In the genomic region with DNA sequence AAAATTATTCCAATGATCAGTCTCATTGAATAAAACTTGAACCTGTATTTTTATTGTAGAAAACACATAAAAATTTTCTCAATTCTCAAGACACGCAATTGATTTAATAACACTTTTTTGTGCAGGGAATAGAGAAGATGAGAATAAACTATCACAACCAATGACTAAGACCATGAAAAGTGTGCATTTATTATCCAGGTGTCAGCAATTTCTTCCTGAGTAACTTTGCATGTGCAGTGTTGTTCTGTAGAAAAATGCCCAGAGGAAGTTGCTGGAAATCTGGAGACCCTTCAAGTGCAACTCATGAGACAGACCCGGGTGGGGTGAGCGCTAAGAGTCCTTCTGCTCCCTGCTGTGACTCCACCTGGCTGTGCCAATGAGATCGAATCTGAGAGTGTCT, we compare ENCODE assay signal across 23 cellular contexts.
"Had no signal": no experiment of that assay in that cellular context is flagged by ENCODE, and none has a peak within 500 bp of the region (broad histone marks: within the 10 kb centered on the region; RNA-seq: fewer than 3 reads in every experiment).

No MANE protein-coding gene starts in this region.

- H3K27ac Mint-ChIP-seq: nephron; neural progenitor cell; progenitor cell of endocrine pancreas; stimulated activated effector memory CD8-positive, alpha-beta T cell treated with anti-CD3 and anti-CD28 coated beads, Interleukin-12 subunit alpha, Interleukin-12 subunit beta, amount 100 ng/mL, for 72 hours; stimulated activated naive B cell treated with anti-CD40 and anti-IgM and Interleukin-4, amounts not matched to agents 10 μg/mL and 1 μg/mL and 100 μg/mL, for 72 hours; stimulated activated naive CD8-positive, alpha-beta T cell treated with anti-CD3 and anti-CD28 coated beads, Interleukin-15, Interleukin-2, amounts not matched to agents 100 ng/mL and 50 ng/mL, for 24 hours had no signal

- H3K27me3 Mint-ChIP-seq: progenitor cell of endocrine pancreas; stimulated activated naive B cell treated with anti-CD40 and anti-IgM and Interleukin-4, amounts not matched to agents 10 μg/mL and 1 μg/mL and 100 μg/mL, for 72 hours; stimulated activated naive CD8-positive, alpha-beta T cell treated with anti-CD3 and anti-CD28 coated beads, Interleukin-15, Interleukin-2, amounts not matched to agents 100 ng/mL and 50 ng/mL, for 24 hours had no signal

- H3K36me3 Mint-ChIP-seq: stimulated activated effector memory CD8-positive, alpha-beta T cell treated with anti-CD3 and anti-CD28 coated beads, Interleukin-12 subunit alpha, Interleukin-12 subunit beta, amount 100 ng/mL, for 72 hours; stimulated activated naive B cell treated with anti-CD40 and anti-IgM and Interleukin-4, amounts not matched to agents 10 μg/mL and 1 μg/mL and 100 μg/mL, for 72 hours had no signal

- H3K4me1 Mint-ChIP-seq: nephron; neural progenitor cell; stimulated activated effector memory CD8-positive, alpha-beta T cell treated with anti-CD3 and anti-CD28 coated beads, Interleukin-12 subunit alpha, Interleukin-12 subunit beta, amount 100 ng/mL, for 72 hours; stimulated activated naive B cell treated with anti-CD40 and anti-IgM and Interleukin-4, amounts not matched to agents 10 μg/mL and 1 μg/mL and 100 μg/mL, for 72 hours had no signal

- ATAC-seq: psoas muscle; right cardiac atrium; right lobe of liver; stimulated activated effector memory CD8-positive, alpha-beta T cell treated with anti-CD3 and anti-CD28 coated beads, Interleukin-12 subunit alpha, Interleukin-12 subunit beta, amount 100 ng/mL, for 72 hours; stimulated activated naive B cell treated with anti-CD40 and anti-IgM and Interleukin-4, amounts not matched to agents 10 μg/mL and 1 μg/mL and 100 μg/mL, for 72 hours had no signal

- DNase-seq: occipital lobe; ovary; posterior cingulate gyrus; psoas muscle; right cardiac atrium; right lobe of liver; sigmoid colon; small intestine; stimulated activated CD4-positive, alpha-beta T cell treated with anti-CD3 and anti-CD28 coated beads, Interleukin-15, amount 100 ng/mL, for 24 hours; stimulated activated CD4-positive, alpha-beta T cell treated with anti-CD3 and anti-CD28 coated beads, Interleukin-2, amount 100 ng/mL, for 24 hours; stimulated activated CD4-positive, alpha-beta T cell treated with anti-CD3 and anti-CD28 coated beads, Interleukin-2, amount 100 ng/mL, for 48 hours; stimulated activated CD4-positive, alpha-beta T cell treated with anti-CD3 and anti-CD28 coated beads, Interleukin-4, amount 100 ng/mL, for 24 hours; stimulated activated naive B cell treated with anti-CD40 and anti-IgM and Interleukin-4, amounts not matched to agents 10 μg/mL and 1 μg/mL and 100 μg/mL, for 72 hours; stimulated activated naive CD4-positive, alpha-beta T cell treated with Interleukin-2 at 50 U/mL for 16 hours; stomach; thyroid gland; trophoblast cell; upper lobe of left lung had no signal

- H3K4me3 Mint-ChIP-seq: nephron; neural progenitor cell; stimulated activated effector memory CD8-positive, alpha-beta T cell treated with anti-CD3 and anti-CD28 coated beads, Interleukin-12 subunit alpha, Interleukin-12 subunit beta, amount 100 ng/mL, for 72 hours; stimulated activated naive B cell treated with anti-CD40 and anti-IgM and Interleukin-4, amounts not matched to agents 10 μg/mL and 1 μg/mL and 100 μg/mL, for 72 hours; stimulated activated naive CD8-positive, alpha-beta T cell treated with anti-CD3 and anti-CD28 coated beads, Interleukin-15, Interleukin-2, amounts not matched to agents 100 ng/mL and 50 ng/mL, for 24 hours had no signal
